ENCODE assay signal across 1 cellular context in the genomic region with DNA sequence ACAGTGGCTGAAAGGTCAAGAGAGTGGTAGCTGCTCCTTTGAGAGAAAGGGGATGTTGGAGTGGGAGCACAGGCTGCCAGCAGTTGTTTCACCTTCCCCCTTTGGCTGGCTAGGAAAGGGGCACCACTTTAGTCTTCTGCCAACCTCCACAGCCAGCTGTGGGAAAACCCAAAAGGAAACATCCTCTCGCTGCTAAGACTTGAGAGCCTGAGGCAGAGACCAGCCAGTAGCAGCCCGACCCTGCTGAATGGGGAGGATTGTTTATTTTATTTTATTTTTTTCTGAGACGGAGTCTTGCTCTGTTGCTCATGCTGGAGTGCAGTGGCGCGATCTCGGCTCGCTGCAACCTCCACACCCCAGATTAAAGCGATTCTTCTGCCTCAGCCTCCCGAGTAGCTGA.
TF ChIP-seq lines count a peak whose summit lies in the region.

No MANE protein-coding gene starts in this region.

TF ChIP-seq in K562, 482 proteins besides CTCF, POLR2A, EP300 and RAD21:
- TF ChIP-seq CBFA2T3 (IDR thresholded peaks at IDR 0.05) (no peak), SMAD4 (CRISPR knock-in tag; conservative IDR thresholded peaks at IDR 0.05) (no peak), ZNF174 (CRISPR knock-in tag; IDR thresholded peaks at IDR 0.05) (no peak), ZNF133 (CRISPR knock-in tag; IDR thresholded peaks at IDR 0.05) (no peak), FOXK2 (conservative IDR thresholded peaks at IDR 0.05 in 1 of 2, IDR thresholded peaks at IDR 0.05 in 1 of 2; ENCODE audit: low read depth in 2 of 2) (no peak), ZNF408 (CRISPR knock-in tag; IDR thresholded peaks at IDR 0.05; ENCODE audit: low read depth) (no peak), WHSC1 (IDR thresholded peaks at IDR 0.05; ENCODE audit: low read length) (no peak), TBL1XR1 (IDR thresholded peaks at IDR 0.05; ENCODE audit: low read length in 2 of 2) (no peak), RBFOX2 (IDR thresholded peaks at IDR 0.05; ENCODE audit: low read depth, low read length) (no peak), CBX5 (IDR thresholded peaks at IDR 0.05; ENCODE audit: borderline replicate concordance, low read depth) (no peak), HCFC1 (IDR thresholded peaks at IDR 0.05; ENCODE audit: low read depth, low read length) (no peak)
- TF ChIP-seq, protein P1, sequence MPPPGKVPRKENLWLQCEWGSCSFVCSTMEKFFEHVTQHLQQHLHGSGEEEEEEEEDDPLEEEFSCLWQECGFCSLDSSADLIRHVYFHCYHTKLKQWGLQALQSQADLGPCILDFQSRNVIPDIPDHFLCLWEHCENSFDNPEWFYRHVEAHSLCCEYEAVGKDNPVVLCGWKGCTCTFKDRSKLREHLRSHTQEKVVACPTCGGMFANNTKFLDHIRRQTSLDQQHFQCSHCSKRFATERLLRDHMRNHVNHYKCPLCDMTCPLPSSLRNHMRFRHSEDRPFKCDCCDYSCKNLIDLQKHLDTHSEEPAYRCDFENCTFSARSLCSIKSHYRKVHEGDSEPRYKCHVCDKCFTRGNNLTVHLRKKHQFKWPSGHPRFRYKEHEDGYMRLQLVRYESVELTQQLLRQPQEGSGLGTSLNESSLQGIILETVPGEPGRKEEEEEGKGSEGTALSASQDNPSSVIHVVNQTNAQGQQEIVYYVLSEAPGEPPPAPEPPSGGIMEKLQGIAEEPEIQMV (tag; conservative IDR thresholded peaks at IDR 0.05; ENCODE audit: low read depth), result no peak
- TF ChIP-seq, protein P2, sequence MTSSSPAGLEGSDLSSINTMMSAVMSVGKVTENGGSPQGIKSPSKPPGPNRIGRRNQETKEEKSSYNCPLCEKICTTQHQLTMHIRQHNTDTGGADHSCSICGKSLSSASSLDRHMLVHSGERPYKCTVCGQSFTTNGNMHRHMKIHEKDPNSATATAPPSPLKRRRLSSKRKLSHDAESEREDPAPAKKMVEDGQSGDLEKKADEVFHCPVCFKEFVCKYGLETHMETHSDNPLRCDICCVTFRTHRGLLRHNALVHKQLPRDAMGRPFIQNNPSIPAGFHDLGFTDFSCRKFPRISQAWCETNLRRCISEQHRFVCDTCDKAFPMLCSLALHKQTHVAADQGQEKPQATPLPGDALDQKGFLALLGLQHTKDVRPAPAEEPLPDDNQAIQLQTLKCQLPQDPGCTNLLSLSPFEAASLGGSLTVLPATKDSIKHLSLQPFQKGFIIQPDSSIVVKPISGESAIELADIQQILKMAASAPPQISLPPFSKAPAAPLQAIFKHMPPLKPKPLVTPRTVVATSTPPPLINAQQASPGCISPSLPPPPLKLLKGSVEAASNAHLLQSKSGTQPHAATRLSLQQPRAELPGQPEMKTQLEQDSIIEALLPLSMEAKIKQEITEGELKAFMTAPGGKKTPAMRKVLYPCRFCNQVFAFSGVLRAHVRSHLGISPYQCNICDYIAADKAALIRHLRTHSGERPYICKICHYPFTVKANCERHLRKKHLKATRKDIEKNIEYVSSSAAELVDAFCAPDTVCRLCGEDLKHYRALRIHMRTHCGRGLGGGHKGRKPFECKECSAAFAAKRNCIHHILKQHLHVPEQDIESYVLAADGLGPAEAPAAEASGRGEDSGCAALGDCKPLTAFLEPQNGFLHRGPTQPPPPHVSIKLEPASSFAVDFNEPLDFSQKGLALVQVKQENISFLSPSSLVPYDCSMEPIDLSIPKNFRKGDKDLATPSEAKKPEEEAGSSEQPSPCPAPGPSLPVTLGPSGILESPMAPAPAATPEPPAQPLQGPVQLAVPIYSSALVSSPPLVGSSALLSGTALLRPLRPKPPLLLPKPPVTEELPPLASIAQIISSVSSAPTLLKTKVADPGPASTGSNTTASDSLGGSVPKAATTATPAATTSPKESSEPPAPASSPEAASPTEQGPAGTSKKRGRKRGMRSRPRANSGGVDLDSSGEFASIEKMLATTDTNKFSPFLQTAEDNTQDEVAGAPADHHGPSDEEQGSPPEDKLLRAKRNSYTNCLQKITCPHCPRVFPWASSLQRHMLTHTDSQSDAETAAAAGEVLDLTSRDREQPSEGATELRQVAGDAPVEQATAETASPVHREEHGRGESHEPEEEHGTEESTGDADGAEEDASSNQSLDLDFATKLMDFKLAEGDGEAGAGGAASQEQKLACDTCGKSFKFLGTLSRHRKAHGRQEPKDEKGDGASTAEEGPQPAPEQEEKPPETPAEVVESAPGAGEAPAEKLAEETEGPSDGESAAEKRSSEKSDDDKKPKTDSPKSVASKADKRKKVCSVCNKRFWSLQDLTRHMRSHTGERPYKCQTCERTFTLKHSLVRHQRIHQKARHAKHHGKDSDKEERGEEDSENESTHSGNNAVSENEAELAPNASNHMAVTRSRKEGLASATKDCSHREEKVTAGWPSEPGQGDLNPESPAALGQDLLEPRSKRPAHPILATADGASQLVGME (CRISPR knock-in tag; IDR thresholded peaks at IDR 0.05), result no peak
- TF ChIP-seq, protein P3, sequence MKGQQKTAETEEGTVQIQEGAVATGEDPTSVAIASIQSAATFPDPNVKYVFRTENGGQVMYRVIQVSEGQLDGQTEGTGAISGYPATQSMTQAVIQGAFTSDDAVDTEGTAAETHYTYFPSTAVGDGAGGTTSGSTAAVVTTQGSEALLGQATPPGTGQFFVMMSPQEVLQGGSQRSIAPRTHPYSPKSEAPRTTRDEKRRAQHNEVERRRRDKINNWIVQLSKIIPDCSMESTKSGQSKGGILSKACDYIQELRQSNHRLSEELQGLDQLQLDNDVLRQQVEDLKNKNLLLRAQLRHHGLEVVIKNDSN (CRISPR knock-in tag; IDR thresholded peaks at IDR 0.05), result no peak
